8 cellular contexts compared by ENCODE assay signal in the genomic region with DNA sequence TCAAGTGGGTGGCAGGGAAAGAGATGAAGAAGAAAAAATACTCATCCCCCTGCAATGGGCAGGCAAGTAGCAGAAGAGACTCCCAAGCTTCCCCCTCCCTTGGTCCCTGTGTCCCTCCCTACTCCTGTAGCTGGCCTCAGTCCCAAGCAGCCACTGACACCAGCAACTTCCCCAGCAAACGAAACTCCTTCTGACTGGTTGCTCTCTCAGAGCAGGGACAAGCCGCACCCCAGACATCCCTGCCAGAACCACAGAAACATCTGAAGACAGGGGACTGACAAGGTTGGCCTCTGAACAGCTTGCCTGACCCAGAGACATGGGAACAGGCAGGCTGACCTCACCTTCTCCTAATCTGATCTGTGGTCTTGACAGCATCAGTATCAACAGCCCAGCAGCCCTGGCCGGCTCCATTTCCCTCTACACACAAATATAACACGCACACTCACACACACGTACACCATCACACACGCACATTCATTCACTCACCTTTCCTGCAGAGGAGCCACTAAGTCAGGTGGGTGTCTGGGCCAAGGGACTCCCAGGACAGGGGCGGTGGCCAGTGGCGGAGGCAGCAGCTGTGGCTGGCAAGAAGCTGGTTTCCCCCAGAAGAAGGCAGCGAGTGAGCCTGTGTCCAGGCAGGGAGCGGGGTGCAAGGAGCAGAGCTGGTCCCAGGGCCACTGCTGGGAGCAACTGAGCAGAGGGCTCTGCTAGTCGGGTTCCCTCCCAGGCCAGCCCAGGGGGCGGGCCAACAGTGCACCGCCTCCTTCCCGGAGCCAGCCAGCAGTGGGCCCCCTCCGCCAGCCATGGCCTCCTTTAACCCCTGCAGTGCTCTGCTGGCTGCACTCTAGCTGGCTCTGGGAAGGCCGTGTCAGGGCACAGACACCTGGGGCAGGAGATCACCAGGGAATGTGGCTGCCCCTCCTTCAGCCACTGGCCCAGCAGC. TPM values are rescaled to one million over a fixed set of nuclear protein-coding genes. Genes with fewer than 3 reads are reported as not detected.
DNase-seq lines count a peak whose midpoint lies in the region; ATAC-seq and TF ChIP-seq lines count a peak whose summit lies in the region.

No MANE protein-coding gene starts in this region.

- TF ChIP-seq CTCF in NB4 (IDR thresholded peaks at IDR 0.05; ENCODE audit: low read depth, low read length), result peak; percentile 5
- peak; percentile 37 to 54 (median 38) for TF ChIP-seq CTCF in ascending aorta (IDR thresholded peaks at IDR 0.05)

- ATAC-seq in HG03432 (IDR thresholded peaks at IDR 0.05; ENCODE audit: unreplicated experiment), result no peak

- H3K4me3 ChIP-seq in NB4 (ENCODE audit: low read depth, low read length) (no peak overlapping the region), ascending aorta (peak overlapping the region; percentile 64 to 81)

- intact Hi-C loops in ascending aorta (cut with DNase I), result loop anchor here (1.0 to 5.0 kb wide), 3 partner anchors 45 to 156 kb away; no protein-coding TSS in a partner anchor

- peaks cover 9 to 40% of the 10 kb centered on the region in 2 donors for H3K4me1 ChIP-seq in ascending aorta

- peaks cover 4 to 35% of the 10 kb centered on the region in 2 donors for H3K36me3 ChIP-seq in ascending aorta

- peak overlapping the region; percentile 98 to 100 for H3K27ac ChIP-seq in ascending aorta

- peak; percentile 27 for DNase-seq in DMS79 (lab: John Stamatoyannopoulos, UW)
- DNase-seq in NB4 (ENCODE audit: low read depth), result peak; percentile 54
- DNase-seq in ascending aorta (ENCODE audit: low spot score in 2 of 2), result peak; percentile 36 to 92
- peak; percentile 77 to 81 for DNase-seq in hippocampal formation (lab: John Stamatoyannopoulos, UW)
- peak; percentile 86 for DNase-seq in retina
- no peak for DNase-seq in activated T-cell treated with anti-CD3 and anti-CD28 coated beads for 4 hours
- DNase-seq in effector CD8-positive, alpha-beta T cell (lab: John Stamatoyannopoulos, UW), result no peak

- H3K27me3 ChIP-seq in ascending aorta, result no peaks in the 10 kb centered on the region

- TF ChIP-seq POLR2A in NB4 (IDR thresholded peaks at IDR 0.05; ENCODE audit: extremely low read depth, insufficient read length), result no peak

- no peaks in the 10 kb centered on the region for H3K9me3 ChIP-seq in ascending aorta

RNA-seq across cellular contexts. Expression of a gene that starts 59.1 kb away (rescaled TPM):
- 1,334 TPM for total RNA-seq in ascending aorta

Comparison
In these comparisons a context has a peak if more than half of its experiments do, and no peak if none do; other contexts are left out.
1. DNase-seq: peak in DMS79 (single experiment), NB4 (single experiment), ascending aorta (2 of 2), hippocampal formation (2 of 2) and retina (single experiment); none in activated T-cell treated with anti-CD3 and anti-CD28 coated beads for 4 hours (single experiment) and effector CD8-positive, alpha-beta T cell (single experiment).